Comparison of ENCODE assay signal across 8 cellular contexts in genomic region chr5:123511648-123512605, GRCh38. TPM values are rescaled to one million over a fixed set of nuclear protein-coding genes. Genes with fewer than 3 reads are reported as not detected.
A peak's percentile ranks its signal among the peaks of the same experiment; 100 is the strongest.
DNase-seq lines count a peak whose midpoint lies in the region; ATAC-seq and TF ChIP-seq lines count a peak whose summit lies in the region.

TSS of gene CSNK1G3 (plus strand) at chr5:123512177. CDS start at chr5:123545664, 33,487 bp downstream.

- intact Hi-C loops in dendritic cell treated with granulocyte-macrophage colony-stimulating factor and Interleukin-4, amounts not matched to agents 40 ng/mL and 50 ng/mL, for 4 days (cut with micrococcal nuclease), result loop anchor here (1.0 to 10.0 kb wide), 3 partner anchors 89 to 1547 kb away; partner anchors contain the start of genes CEP120 and SRFBP1

- peak within 1 kb of the TSS; percentile 97 for H3K4me3 Mint-ChIP-seq in dendritic cell treated with granulocyte-macrophage colony-stimulating factor and Interleukin-4, amounts not matched to agents 40 ng/mL and 50 ng/mL, for 4 days

- peak; percentile 16 for TF ChIP-seq CTCF in C4-2B (conservative IDR thresholded peaks at IDR 0.05)

- peak; percentile 95 for DNase-seq in NCI-H774 (lab: John Stamatoyannopoulos, UW)
- peak; percentile 82 to 86 for DNase-seq in activated CD4-positive, alpha-beta T cell treated with anti-CD3 and anti-CD28 coated beads, Interleukin-2, amount 50 U/mL, for 4 hours
- DNase-seq in left lobe of liver (ENCODE audit: low spot score), result peak; percentile 99
- DNase-seq in stimulated activated CD4-positive, alpha-beta T cell treated with anti-CD3 and anti-CD28 coated beads, Interleukin-2, amount 100 ng/mL, for 4 hours (ENCODE audit: low read depth), result peak; percentile 82

- H3K36me3 Mint-ChIP-seq in dendritic cell treated with granulocyte-macrophage colony-stimulating factor and Interleukin-4, amounts not matched to agents 40 ng/mL and 50 ng/mL, for 4 days (ENCODE audit: low read depth), result peaks cover 15% of the 10 kb centered on the region

- peaks cover 5% of the 10 kb centered on the region for H3K27me3 Mint-ChIP-seq in dendritic cell treated with granulocyte-macrophage colony-stimulating factor and Interleukin-4, amounts not matched to agents 40 ng/mL and 50 ng/mL, for 4 days

- H3K4me1 Mint-ChIP-seq in dendritic cell treated with granulocyte-macrophage colony-stimulating factor and Interleukin-4, amounts not matched to agents 40 ng/mL and 50 ng/mL, for 4 days (ENCODE audit: low read depth), result peaks cover 28% of the 10 kb centered on the region

- ATAC-seq in GM19351 (IDR thresholded peaks at IDR 0.05; ENCODE audit: unreplicated experiment) (peak; percentile 89), HG03521 (IDR thresholded peaks at IDR 0.05; ENCODE audit: unreplicated experiment) (peak; percentile 93), left lobe of liver (peak; percentile 91)

- H3K9me3 Mint-ChIP-seq in dendritic cell treated with granulocyte-macrophage colony-stimulating factor and Interleukin-4, amounts not matched to agents 40 ng/mL and 50 ng/mL, for 4 days, result no peaks in the 10 kb centered on the region

- peak within 1 kb of the TSS; percentile 96 for H3K27ac Mint-ChIP-seq in dendritic cell treated with granulocyte-macrophage colony-stimulating factor and Interleukin-4, amounts not matched to agents 40 ng/mL and 50 ng/mL, for 4 days

- H3K27ac ChIP-seq in C4-2B, result peak within 1 kb of the TSS; percentile 91

RNA-seq across cellular contexts. Expression of gene CSNK1G3, which starts in this region (rescaled TPM):
- 17.2 TPM for total RNA-seq in left lobe of liver

Comparison
In these comparisons a context has a peak if more than half of its experiments do, and no peak if none do; other contexts are left out.
1. Peak in every context shown above with its lines: DNase-seq, ATAC-seq and H3K27ac ChIP-seq.